In the genomic region with DNA sequence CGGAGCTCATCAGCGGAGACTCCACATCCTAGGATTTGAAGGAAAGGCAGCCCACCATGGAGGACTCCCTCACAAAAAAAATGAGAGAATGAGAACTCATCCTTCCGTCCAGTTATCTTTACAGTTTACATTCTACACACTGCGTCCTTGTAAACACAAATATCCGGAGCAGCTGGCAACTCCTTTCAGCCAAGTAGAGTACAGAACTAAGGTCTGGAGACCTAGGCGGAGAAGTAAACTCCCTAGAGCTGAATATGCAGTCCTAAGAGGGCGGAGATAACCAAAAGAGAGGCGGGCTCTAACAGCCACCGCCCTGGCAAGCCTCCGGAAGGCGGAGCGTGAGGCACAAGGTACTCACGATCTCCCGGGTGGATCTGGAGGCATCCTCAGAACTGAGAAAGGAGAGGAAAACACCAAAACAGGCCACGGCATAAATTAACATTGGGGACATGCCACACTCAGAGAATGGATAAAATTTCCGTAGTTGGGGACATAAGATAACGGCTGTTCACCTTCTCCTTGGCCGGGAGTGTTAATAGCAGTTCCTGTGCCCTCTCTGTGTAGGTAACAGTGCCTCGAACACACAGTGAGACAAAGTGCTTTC, we compare ENCODE assay signal across 8 cellular contexts. TPM values are rescaled to one million over a fixed set of nuclear protein-coding genes. Genes with fewer than 3 reads are reported as not detected.
A peak's percentile ranks its signal among the peaks of the same experiment; 100 is the strongest.
DNase-seq lines count a peak whose midpoint lies in the region; ATAC-seq and FAIRE-seq lines count a peak whose summit lies in the region.

No MANE protein-coding gene starts in this region.

- POLR2A ChIA-PET in activated CD4-positive, alpha-beta T cell treated with anti-CD3 and anti-CD28 coated beads for 36 hours (lab: Charles Lee), result interaction anchor here (0.6 to 7.3 kb wide), 12 partner anchors 13 to 1957 kb away, joined by 3 to 83 read pairs (median 5); partner anchors contain the start of genes IMP3, MAN2C1, SNUPN and SNX33

- no peaks in the 10 kb centered on the region for H3K27me3 Mint-ChIP-seq in activated CD4-positive, alpha-beta T cell treated with anti-CD3 and anti-CD28 coated beads for 36 hours

- peaks cover 29% of the 10 kb centered on the region for H3K4me1 Mint-ChIP-seq in activated CD4-positive, alpha-beta T cell treated with anti-CD3 and anti-CD28 coated beads for 36 hours

- DNase-seq in H4 (ENCODE audit: low spot score), result peak; percentile 75
- peak; percentile 39 for DNase-seq in NCI-H510A (lab: John Stamatoyannopoulos, UW)
- peak; percentile 90 for DNase-seq in activated CD4-positive, alpha-beta T cell treated with anti-CD3 and anti-CD28 coated beads for 36 hours
- DNase-seq in left lobe of liver (ENCODE audit: low spot score), result peak; percentile 86
- peak; percentile 66 for DNase-seq in stimulated activated CD4-positive, alpha-beta T cell treated with anti-CD3 and anti-CD28 coated beads, Interleukin-2, amount 100 ng/mL, for 4 hours (ENCODE audit: low read depth)

- H3K9me3 Mint-ChIP-seq in activated CD4-positive, alpha-beta T cell treated with anti-CD3 and anti-CD28 coated beads for 36 hours (ENCODE audit: low read depth), result no peaks in the 10 kb centered on the region

- ATAC-seq in activated CD4-positive, alpha-beta T cell treated with anti-CD3 and anti-CD28 coated beads for 36 hours, result peak; percentile 17
- ATAC-seq in left lobe of liver (peak; percentile 13), GM18502 (IDR thresholded peaks at IDR 0.05; ENCODE audit: poor library complexity, unreplicated experiment) (no peak)

- intact Hi-C loops in activated CD4-positive, alpha-beta T cell treated with anti-CD3 and anti-CD28 coated beads for 36 hours (cut with DNase I, micrococcal nuclease), result loop anchor here (2.0 to 10.0 kb wide), 12 partner anchors 45 to 1820 kb away; partner anchors contain the start of genes C15orf39 (in 1 of the 2), MAN2C1 (in 1 of the 2), NPTN (in 1 of the 2) and PML (in 1 of the 2)

- H3K36me3 Mint-ChIP-seq in activated CD4-positive, alpha-beta T cell treated with anti-CD3 and anti-CD28 coated beads for 36 hours (ENCODE audit: low read depth), result peaks cover 3% of the 10 kb centered on the region

- H3K4me3 Mint-ChIP-seq in activated CD4-positive, alpha-beta T cell treated with anti-CD3 and anti-CD28 coated beads for 36 hours, result peak overlapping the region; percentile 99

- H3K27ac Mint-ChIP-seq in activated CD4-positive, alpha-beta T cell treated with anti-CD3 and anti-CD28 coated beads for 36 hours, result peak overlapping the region; percentile 96

- peak; percentile 85 for FAIRE-seq in A204.1 (lab: Jason Lieb, UNC)

- peak overlapping the region; percentile 98 for H3K27ac ChIP-seq in cingulate gyrus (ENCODE audit: low read depth, low read length)

- CTCF ChIA-PET in activated CD4-positive, alpha-beta T cell treated with anti-CD3 and anti-CD28 coated beads for 36 hours (lab: Charles Lee), result interaction anchor here (0.6 to 4.8 kb wide), 9 partner anchors 11 to 828 kb away, joined by 3 to 37 read pairs (median 4); partner anchors contain the start of genes IMP3, MAN2C1 and SNUPN

RNA-seq across cellular contexts. Expression of gene SIN3A, which starts 1.0 kb away (rescaled TPM):
- 23.9 and 24.4 TPM in 2 replicates for total RNA-seq in H4 (2014; rRNA removed; shearing (Covaris generic))
- total RNA-seq in activated CD4-positive, alpha-beta T cell treated with anti-CD3 and anti-CD28 coated beads for 36 hours, result 10 to 100 TPM; 87.4 to 92.0 TPM
- total RNA-seq in left lobe of liver, result 23.3 TPM

Comparison
In these comparisons a context has a peak if more than half of its experiments do, and no peak if none do; other contexts are left out.
1. DNase-seq: peak in every context shown above with its lines; median percentile 90 in activated CD4-positive, alpha-beta T cell treated with anti-CD3 and anti-CD28 coated beads for 36 hours; 86 in left lobe of liver; 75 in H4; 66 in stimulated activated CD4-positive, alpha-beta T cell treated with anti-CD3 and anti-CD28 coated beads, Interleukin-2, amount 100 ng/mL, for 4 hours; 39 in NCI-H510A.